ENCODE assay signal across 1 cellular context in genomic region chr3:192858849-192859585, GRCh38.
TF ChIP-seq lines count a peak whose summit lies in the region.

No MANE protein-coding gene starts in this region.

TF ChIP-seq in SK-N-SH, 30 proteins besides CTCF, POLR2A, EP300 and RAD21:
- TF ChIP-seq, protein P1, sequence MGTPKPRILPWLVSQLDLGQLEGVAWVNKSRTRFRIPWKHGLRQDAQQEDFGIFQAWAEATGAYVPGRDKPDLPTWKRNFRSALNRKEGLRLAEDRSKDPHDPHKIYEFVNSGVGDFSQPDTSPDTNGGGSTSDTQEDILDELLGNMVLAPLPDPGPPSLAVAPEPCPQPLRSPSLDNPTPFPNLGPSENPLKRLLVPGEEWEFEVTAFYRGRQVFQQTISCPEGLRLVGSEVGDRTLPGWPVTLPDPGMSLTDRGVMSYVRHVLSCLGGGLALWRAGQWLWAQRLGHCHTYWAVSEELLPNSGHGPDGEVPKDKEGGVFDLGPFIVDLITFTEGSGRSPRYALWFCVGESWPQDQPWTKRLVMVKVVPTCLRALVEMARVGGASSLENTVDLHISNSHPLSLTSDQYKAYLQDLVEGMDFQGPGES (IDR thresholded peaks at IDR 0.05; ENCODE audit: low read depth, low read length): no peak
- TF ChIP-seq YY1 (IDR thresholded peaks at IDR 0.05; ENCODE audit: low read depth) (no peak), CHD2 (IDR thresholded peaks at IDR 0.05; ENCODE audit: low read length, partially characterized antibody) (no peak), RXRA (IDR thresholded peaks at IDR 0.05; ENCODE audit: borderline replicate concordance, low read depth) (no peak), PBX3 (IDR thresholded peaks at IDR 0.05) (no peak), GATA2 (CRISPR knock-in tag; IDR thresholded peaks at IDR 0.05) (no peak), TAF1 (IDR thresholded peaks at IDR 0.05; ENCODE audit: borderline replicate concordance, low read depth, low read length) (no peak), USF1 (IDR thresholded peaks at IDR 0.05; ENCODE audit: borderline replicate concordance, low read depth) (no peak), SMC3 (IDR thresholded peaks at IDR 0.05; ENCODE audit: low read depth, low read length) (no peak), NRF1 (IDR thresholded peaks at IDR 0.05; ENCODE audit: low read depth, low read length) (no peak), MEF2A (IDR thresholded peaks at IDR 0.05; ENCODE audit: borderline replicate concordance, low read depth) (no peak), FOXM1 (IDR thresholded peaks at IDR 0.05; ENCODE audit: low read depth) (no peak), GABPA (IDR thresholded peaks at IDR 0.05; ENCODE audit: low read depth) (no peak)
- TF ChIP-seq, protein P2, sequence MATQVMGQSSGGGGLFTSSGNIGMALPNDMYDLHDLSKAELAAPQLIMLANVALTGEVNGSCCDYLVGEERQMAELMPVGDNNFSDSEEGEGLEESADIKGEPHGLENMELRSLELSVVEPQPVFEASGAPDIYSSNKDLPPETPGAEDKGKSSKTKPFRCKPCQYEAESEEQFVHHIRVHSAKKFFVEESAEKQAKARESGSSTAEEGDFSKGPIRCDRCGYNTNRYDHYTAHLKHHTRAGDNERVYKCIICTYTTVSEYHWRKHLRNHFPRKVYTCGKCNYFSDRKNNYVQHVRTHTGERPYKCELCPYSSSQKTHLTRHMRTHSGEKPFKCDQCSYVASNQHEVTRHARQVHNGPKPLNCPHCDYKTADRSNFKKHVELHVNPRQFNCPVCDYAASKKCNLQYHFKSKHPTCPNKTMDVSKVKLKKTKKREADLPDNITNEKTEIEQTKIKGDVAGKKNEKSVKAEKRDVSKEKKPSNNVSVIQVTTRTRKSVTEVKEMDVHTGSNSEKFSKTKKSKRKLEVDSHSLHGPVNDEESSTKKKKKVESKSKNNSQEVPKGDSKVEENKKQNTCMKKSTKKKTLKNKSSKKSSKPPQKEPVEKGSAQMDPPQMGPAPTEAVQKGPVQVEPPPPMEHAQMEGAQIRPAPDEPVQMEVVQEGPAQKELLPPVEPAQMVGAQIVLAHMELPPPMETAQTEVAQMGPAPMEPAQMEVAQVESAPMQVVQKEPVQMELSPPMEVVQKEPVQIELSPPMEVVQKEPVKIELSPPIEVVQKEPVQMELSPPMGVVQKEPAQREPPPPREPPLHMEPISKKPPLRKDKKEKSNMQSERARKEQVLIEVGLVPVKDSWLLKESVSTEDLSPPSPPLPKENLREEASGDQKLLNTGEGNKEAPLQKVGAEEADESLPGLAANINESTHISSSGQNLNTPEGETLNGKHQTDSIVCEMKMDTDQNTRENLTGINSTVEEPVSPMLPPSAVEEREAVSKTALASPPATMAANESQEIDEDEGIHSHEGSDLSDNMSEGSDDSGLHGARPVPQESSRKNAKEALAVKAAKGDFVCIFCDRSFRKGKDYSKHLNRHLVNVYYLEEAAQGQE (IDR thresholded peaks at IDR 0.05; ENCODE audit: low read depth, low read length): no peak
